Comparison of ENCODE assay signal across 9 cellular contexts in genomic region chr17:75826561-75827290, GRCh38. TPM values are rescaled to one million over a fixed set of nuclear protein-coding genes. Genes with fewer than 3 reads are reported as not detected.
DNase-seq lines count a peak whose midpoint lies in the region; ATAC-seq and TF ChIP-seq lines count a peak whose summit lies in the region.
"Had no signal": no experiment of that assay in that cellular context is flagged by ENCODE, and none has a peak within 500 bp of the region (broad histone marks: within the 10 kb centered on the region; RNA-seq: fewer than 3 reads in every experiment).

No MANE protein-coding gene starts in this region.

- H3K36me3 ChIP-seq in muscle layer of colon (ENCODE audit: insufficient read depth, low read length) (peaks cover 39% of the 10 kb centered on the region), upper lobe of left lung (peaks cover 8 to 79% (median 63%) of the 10 kb centered on the region in 4 donors)

- intact Hi-C loops in posterior vena cava (cut with DNase I) = loop anchor here in 1 of 2 donors (5.0 kb wide), 1 partner anchor 39 kb away; no protein-coding TSS in a partner anchor

- TF ChIP-seq CTCF in chondrocyte (IDR thresholded peaks at IDR 0.05) (no peak), upper lobe of left lung (IDR thresholded peaks at IDR 0.05) (no peak)

- H3K9me3 ChIP-seq in muscle layer of colon (ENCODE audit: low read length) (no peaks in the 10 kb centered on the region), upper lobe of left lung (no peaks in the 10 kb centered on the region)

- peaks cover 23% of the 10 kb centered on the region for H3K4me1 Mint-ChIP-seq in activated naive CD8-positive, alpha-beta T cell (ENCODE audit: low read depth)
- peaks cover 16% of the 10 kb centered on the region for H3K4me1 Mint-ChIP-seq in activated naive CD8-positive, alpha-beta T cell treated with anti-CD3 and anti-CD28 coated beads, Interleukin-2, amount 50 U/mL, for 24 hours
- H3K4me1 Mint-ChIP-seq in chondrocyte (ENCODE audit: low read depth) = peaks cover 30% of the 10 kb centered on the region

- no peak for ATAC-seq in activated naive CD8-positive, alpha-beta T cell treated with anti-CD3 and anti-CD28 coated beads, Interleukin-2, amount 50 U/mL, for 24 hours
- ATAC-seq in upper lobe of left lung (ENCODE audit: low FRiP score in 2 of 2) (no peak), GM21515 (IDR thresholded peaks at IDR 0.05; ENCODE audit: unreplicated experiment) (no peak), GM18858 (IDR thresholded peaks at IDR 0.05; ENCODE audit: unreplicated experiment) (no peak)

- H3K36me3 Mint-ChIP-seq in activated naive CD8-positive, alpha-beta T cell = no peaks in the 10 kb centered on the region
- peaks cover 9% of the 10 kb centered on the region for H3K36me3 Mint-ChIP-seq in activated naive CD8-positive, alpha-beta T cell treated with anti-CD3 and anti-CD28 coated beads, Interleukin-2, amount 50 U/mL, for 24 hours (ENCODE audit: low read depth)
- peaks cover 2% of the 10 kb centered on the region for H3K36me3 Mint-ChIP-seq in chondrocyte (ENCODE audit: low read depth)

- no peak for TF ChIP-seq EP300 in upper lobe of left lung (IDR thresholded peaks at IDR 0.05)

- H3K4me3 ChIP-seq in muscle layer of colon (ENCODE audit: low read depth in 1 of 2, low read length in 2 of 2) = no peak overlapping the region
- H3K4me3 ChIP-seq in upper lobe of left lung = no peak overlapping the region

- H3K27me3 Mint-ChIP-seq in activated naive CD8-positive, alpha-beta T cell = no peaks in the 10 kb centered on the region
- H3K27me3 Mint-ChIP-seq in activated naive CD8-positive, alpha-beta T cell treated with anti-CD3 and anti-CD28 coated beads, Interleukin-2, amount 50 U/mL, for 24 hours = no peaks in the 10 kb centered on the region
- H3K27me3 Mint-ChIP-seq in chondrocyte (ENCODE audit: low read depth) = no peaks in the 10 kb centered on the region

- H3K4me1 ChIP-seq in muscle layer of colon (ENCODE audit: insufficient read depth, low read length) = peaks cover 14% of the 10 kb centered on the region
- peaks cover 12 to 19% (median 15%) of the 10 kb centered on the region in 4 donors for H3K4me1 ChIP-seq in upper lobe of left lung

- 74 to 81% methylated on average over 10 to 13 of the region's 13 CpGs for WGBS in upper lobe of left lung, 2 donors

- H3K9me3 Mint-ChIP-seq in activated naive CD8-positive, alpha-beta T cell (ENCODE audit: low read depth) = no peaks in the 10 kb centered on the region
- no peaks in the 10 kb centered on the region for H3K9me3 Mint-ChIP-seq in activated naive CD8-positive, alpha-beta T cell treated with anti-CD3 and anti-CD28 coated beads, Interleukin-2, amount 50 U/mL, for 24 hours
- H3K9me3 Mint-ChIP-seq in chondrocyte (ENCODE audit: low read depth) = no peaks in the 10 kb centered on the region

- H3K27me3 ChIP-seq in muscle layer of colon (ENCODE audit: control insufficient read depth in 1 of 2, insufficient read depth in 2 of 2, low read length in 2 of 2) (no peaks in the 10 kb centered on the region), upper lobe of left lung (no peaks in the 10 kb centered on the region)

- TF ChIP-seq POLR2A in upper lobe of left lung (IDR thresholded peaks at IDR 0.05) = no peak

- H3K27ac Mint-ChIP-seq in activated naive CD8-positive, alpha-beta T cell = peak overlapping the region; percentile 64
- H3K27ac Mint-ChIP-seq in activated naive CD8-positive, alpha-beta T cell treated with anti-CD3 and anti-CD28 coated beads, Interleukin-2, amount 50 U/mL, for 24 hours = no peak overlapping the region
- peak overlapping the region; percentile 70 for H3K27ac Mint-ChIP-seq in chondrocyte (ENCODE audit: unreplicated experiment)

- DNase-seq in activated naive CD8-positive, alpha-beta T cell treated with anti-CD3 and anti-CD28 coated beads, Interleukin-2, amount 50 U/mL, for 24 hours = no peak
- DNase-seq in chondrocyte (ENCODE audit: low spot score) (no peak), upper lobe of left lung (no peak), posterior vena cava (ENCODE audit: low spot score) (no peak)
- DNase-seq: NCI-H2081 treated with DMSO at 0.1 percent for 48 hours had no signal

- H3K27ac ChIP-seq in muscle layer of colon (ENCODE audit: low read depth, low read length) (peak overlapping the region; percentile 80), upper lobe of left lung (peak overlapping the region; percentile 60 to 80 (median 72))

- no peak overlapping the region for H3K9ac ChIP-seq in muscle layer of colon (ENCODE audit: low read length)

- H3K4me3 Mint-ChIP-seq in activated naive CD8-positive, alpha-beta T cell = no peak overlapping the region
- H3K4me3 Mint-ChIP-seq in activated naive CD8-positive, alpha-beta T cell treated with anti-CD3 and anti-CD28 coated beads, Interleukin-2, amount 50 U/mL, for 24 hours = no peak overlapping the region
- no peak overlapping the region for H3K4me3 Mint-ChIP-seq in chondrocyte (ENCODE audit: unreplicated experiment)

RNA-seq across cellular contexts. Expression of gene UNC13D, which starts 17.5 kb away (rescaled TPM):
- total RNA-seq in chondrocyte (1.1 to 3.1 TPM (median 1.5 TPM) in 3 replicates), upper lobe of left lung (100 to 1,000 TPM in 4 of 6 donors, 10 to 100 TPM in 2; 38.0 to 243 (median 123) TPM), posterior vena cava (10 to 100 TPM in 1 of 2 donors, 1 to 10 TPM in 1; 7.3 to 15.1 TPM)

RNA-seq across cellular contexts. Expression of gene WBP2, which starts 28.4 kb away (rescaled TPM):
- total RNA-seq in chondrocyte (45.0 to 62.5 TPM (median 56.5 TPM) in 3 replicates), upper lobe of left lung (100 to 1,000 TPM in 2 of 6 donors, 10 to 100 TPM in 4; 70.1 to 183 (median 87.8) TPM), posterior vena cava (100 to 1,000 TPM in 1 of 2 donors, 10 to 100 TPM in 1; 75.8 to 111 TPM)

RNA-seq across cellular contexts. Expression of gene UNK, which starts 42.1 kb away (rescaled TPM):
- total RNA-seq in chondrocyte = 20.9 to 35.8 TPM (median 21.0 TPM) in 3 replicates
- 10 to 100 TPM; 22.4 to 97.4 (median 31.4) TPM for total RNA-seq in upper lobe of left lung
- total RNA-seq in posterior vena cava = 10 to 100 TPM; 23.3 to 32.9 TPM

RNA-seq across cellular contexts. Expression of gene TRIM47, which starts 51.7 kb away (rescaled TPM):
- total RNA-seq in chondrocyte (33.9 to 50.6 TPM (median 46.3 TPM) in 3 replicates), upper lobe of left lung (10 to 100 TPM; 20.1 to 55.6 (median 33.3) TPM), posterior vena cava (10 to 100 TPM; 60.8 to 70.9 TPM)
